In the genomic region with DNA sequence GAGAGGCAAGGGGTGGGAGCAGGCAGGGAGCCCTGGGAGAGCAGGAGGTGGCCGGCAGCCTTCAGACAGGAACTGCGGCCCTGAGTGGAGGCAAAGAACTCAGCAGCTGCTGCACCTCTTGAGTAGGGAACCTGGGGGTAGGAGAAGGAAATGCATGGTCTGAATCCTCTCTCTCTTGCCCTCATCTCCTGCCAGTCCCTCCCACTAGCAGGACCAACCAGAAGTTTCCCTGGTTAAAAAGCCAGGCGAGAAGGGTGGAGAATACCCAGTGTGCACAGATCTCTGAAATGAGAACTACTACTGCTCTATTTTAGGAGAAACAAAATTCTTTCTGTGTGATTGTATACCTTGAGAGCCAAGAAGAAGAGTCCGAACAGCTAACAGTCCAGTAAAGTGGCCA, we compare ENCODE assay signal across 9 cellular contexts. TPM values are rescaled to one million over a fixed set of nuclear protein-coding genes. Genes with fewer than 3 reads are reported as not detected.
DNase-seq lines count a peak whose midpoint lies in the region; ATAC-seq, FAIRE-seq and TF ChIP-seq lines count a peak whose summit lies in the region.
"Had no signal": no experiment of that assay in that cellular context is flagged by ENCODE, and none has a peak within 500 bp of the region (broad histone marks: within the 10 kb centered on the region; RNA-seq: fewer than 3 reads in every experiment).

No MANE protein-coding gene starts in this region.

- H3K27ac Mint-ChIP-seq in activated naive CD4-positive, alpha-beta T cell treated with anti-CD3 and anti-CD28 coated beads, Interleukin-2, amount 10 ng/mL, durations not matched to agents 7 days and 5 days = no peak overlapping the region
- H3K27ac Mint-ChIP-seq in CD8-positive, alpha-beta T cell = no peak overlapping the region
- H3K27ac Mint-ChIP-seq in type B pancreatic cell = no peak overlapping the region

- no peaks in the 10 kb centered on the region for H3K9me2 ChIP-seq in SK-N-SH

- no peaks in the 10 kb centered on the region for H3K9me3 Mint-ChIP-seq in activated naive CD4-positive, alpha-beta T cell treated with anti-CD3 and anti-CD28 coated beads, Interleukin-2, amount 10 ng/mL, durations not matched to agents 7 days and 5 days
- H3K9me3 Mint-ChIP-seq in CD8-positive, alpha-beta T cell = no peaks in the 10 kb centered on the region
- peaks cover 4% of the 10 kb centered on the region for H3K9me3 Mint-ChIP-seq in type B pancreatic cell
- H3K9me3 Mint-ChIP-seq: activated naive CD8-positive, alpha-beta T cell treated with anti-CD3 and anti-CD28 coated beads, Interleukin-2, amount 10 ng/mL, durations not matched to agents 7 days and 5 days had no signal

- H3K27me3 Mint-ChIP-seq in activated naive CD4-positive, alpha-beta T cell treated with anti-CD3 and anti-CD28 coated beads, Interleukin-2, amount 10 ng/mL, durations not matched to agents 7 days and 5 days = no peaks in the 10 kb centered on the region
- no peaks in the 10 kb centered on the region for H3K27me3 Mint-ChIP-seq in CD8-positive, alpha-beta T cell (ENCODE audit: low read depth)
- H3K27me3 Mint-ChIP-seq in type B pancreatic cell = no peaks in the 10 kb centered on the region
- H3K27me3 Mint-ChIP-seq: activated naive CD8-positive, alpha-beta T cell treated with anti-CD3 and anti-CD28 coated beads, Interleukin-2, amount 10 ng/mL, durations not matched to agents 7 days and 5 days had no signal

- TF ChIP-seq RAD21 in SK-N-SH (IDR thresholded peaks at IDR 0.05; ENCODE audit: low read length) = no peak

- no peak overlapping the region for H2AFZ ChIP-seq in SK-N-SH (ENCODE audit: low read depth)

- H3K4me2 ChIP-seq in SK-N-SH = 0 out of 2 replicates have a peak overlapping the region, but pooled peaks have one; percentile 5

- CTCF ChIA-PET in SK-N-SH (lab: Yijun Ruan, JAX) = interaction anchor here (1.0 to 4.1 kb wide), 20 partner anchors 8 to 269 kb away, joined by 3 to 56 read pairs (median 9); partner anchors contain the start of gene SERPINB1
- CTCF ChIA-PET in activated naive CD4-positive, alpha-beta T cell treated with anti-CD3 and anti-CD28 coated beads, Interleukin-2, amount 10 ng/mL, durations not matched to agents 7 days and 5 days (lab: Charles Lee) = interaction anchor here (0.5 to 3.0 kb wide), 32 partner anchors 9 to 210 kb away, joined by 3 to 65 read pairs (median 6); partner anchors contain the start of gene SERPINB1
- CTCF ChIA-PET in CD8-positive, alpha-beta T cell (lab: Charles Lee) = interaction anchor here (0.9 to 2.7 kb wide), 15 partner anchors 8 to 199 kb away, joined by 3 to 41 read pairs (median 8); partner anchors contain the start of gene SERPINB1

- no peak overlapping the region for H3K4me3 Mint-ChIP-seq in activated naive CD4-positive, alpha-beta T cell treated with anti-CD3 and anti-CD28 coated beads, Interleukin-2, amount 10 ng/mL, durations not matched to agents 7 days and 5 days
- no peak overlapping the region for H3K4me3 Mint-ChIP-seq in CD8-positive, alpha-beta T cell
- no peak overlapping the region for H3K4me3 Mint-ChIP-seq in type B pancreatic cell

- H3K27ac ChIP-seq in SK-N-SH (ENCODE audit: low read depth in 2 of 2, low read length in 1 of 2) = peak overlapping the region; percentile 11 to 67; a peak in 3 of 4 replicates
- H3K27ac ChIP-seq in pancreas = peak overlapping the region; percentile 40 to 90 (median 64)
- no peak overlapping the region for H3K27ac ChIP-seq in CD8-positive, alpha-beta T cell (ENCODE audit: low read depth, low read length)

- H3K4me1 Mint-ChIP-seq in activated naive CD4-positive, alpha-beta T cell treated with anti-CD3 and anti-CD28 coated beads, Interleukin-2, amount 10 ng/mL, durations not matched to agents 7 days and 5 days = peaks cover 32% of the 10 kb centered on the region
- peaks cover 32% of the 10 kb centered on the region for H3K4me1 Mint-ChIP-seq in CD8-positive, alpha-beta T cell (ENCODE audit: low read depth)
- peaks cover 4% of the 10 kb centered on the region for H3K4me1 Mint-ChIP-seq in type B pancreatic cell (ENCODE audit: unreplicated experiment)

- TF ChIP-seq EP300 in SK-N-SH (IDR thresholded peaks at IDR 0.05; ENCODE audit: borderline replicate concordance in 1 of 2, low read depth in 1 of 2, low read length in 1 of 2) = no peak

- POLR2A ChIA-PET in SK-N-SH (lab: Yijun Ruan, JAX) = no interaction called here
- POLR2A ChIA-PET in CD8-positive, alpha-beta T cell (lab: Charles Lee) = interaction anchor here (1.3 kb wide), 1 partner anchor 199 kb away, joined by 8 read pairs; no protein-coding TSS in a partner anchor

- DNase-seq in DMS114 treated with DMSO at 0.1 percent for 48 hours (lab: John Stamatoyannopoulos, UW; ENCODE audit: unreplicated experiment) = peak; percentile 22
- no peak for DNase-seq in SK-N-SH
- DNase-seq in fibroblast of villous mesenchyme (ENCODE audit: low read depth) = no peak
- DNase-seq in pancreas = peak in 2 of 6 donors; percentile 43 to 59
- no peak for DNase-seq in activated naive CD4-positive, alpha-beta T cell treated with anti-CD3 and anti-CD28 coated beads, Interleukin-2, amount 10 ng/mL, durations not matched to agents 7 days and 5 days
- DNase-seq in CD8-positive, alpha-beta T cell = no peak
- DNase-seq in D721Med (ENCODE audit: insufficient read length, low spot score) = no peak
- no peak for DNase-seq in type B pancreatic cell (ENCODE audit: extremely low spot score, unreplicated experiment)
- DNase-seq: activated naive CD8-positive, alpha-beta T cell treated with anti-CD3 and anti-CD28 coated beads, Interleukin-2, amount 10 ng/mL, durations not matched to agents 7 days and 5 days had no signal

- no peak overlapping the region for H3K9ac ChIP-seq in SK-N-SH

- no peaks in the 10 kb centered on the region for H4K20me1 ChIP-seq in SK-N-SH (ENCODE audit: insufficient read depth)

- H3K27me3 ChIP-seq in SK-N-SH (ENCODE audit: insufficient read depth) = no peaks in the 10 kb centered on the region
- H3K27me3 ChIP-seq in pancreas = no peaks in the 10 kb centered on the region
- no peaks in the 10 kb centered on the region for H3K27me3 ChIP-seq in CD8-positive, alpha-beta T cell (ENCODE audit: insufficient read depth, low read length)

- H3K9me3 ChIP-seq in SK-N-SH (no peaks in the 10 kb centered on the region), pancreas (no peaks in the 10 kb centered on the region)
- H3K9me3 ChIP-seq in CD8-positive, alpha-beta T cell (ENCODE audit: low read length) = no peaks in the 10 kb centered on the region

- WGBS in SK-N-SH (ENCODE audit: low lambda C conversion rate) = 85% methylated on average over 4 of the region's 4 CpGs
- WGBS in pancreas, 2 donors = 23 to 37% methylated on average over 4 of the region's 4 CpGs

- H3K4me1 ChIP-seq in SK-N-SH (ENCODE audit: control insufficient read depth in 1 of 2, insufficient read depth in 2 of 2, low read depth in 1 of 2, low read length in 1 of 2) (peaks cover 4 to 9% of the 10 kb centered on the region in 2 experiments; a peak in 2 of 4 replicates), pancreas (peaks cover 8 to 30% (median 8%) of the 10 kb centered on the region in 3 donors)
- peaks cover 33% of the 10 kb centered on the region for H3K4me1 ChIP-seq in CD8-positive, alpha-beta T cell (ENCODE audit: insufficient read depth, low read length)

- peaks cover 8% of the 10 kb centered on the region for H3F3A ChIP-seq in SK-N-SH (replicated peaks; ENCODE audit: insufficient read depth)

- TF ChIP-seq CTCF in SK-N-SH (IDR thresholded peaks at IDR 0.05) = no peak
- TF ChIP-seq CTCF in fibroblast of villous mesenchyme (IDR thresholded peaks at IDR 0.05; ENCODE audit: insufficient read depth, low read depth, low read length) = peak; percentile 9
- TF ChIP-seq CTCF in pancreas (IDR thresholded peaks at IDR 0.05) = no peak
- TF ChIP-seq CTCF in CD8-positive, alpha-beta T cell (IDR thresholded peaks at IDR 0.05) = no peak
- no peak for TF ChIP-seq CTCF in D721Med (IDR thresholded peaks at IDR 0.05; ENCODE audit: insufficient read depth, missing control alignments)
- no peak for TF ChIP-seq CTCF in type B pancreatic cell (conservative IDR thresholded peaks at IDR 0.05)

- intact Hi-C loops in pancreas (cut with DNase I) = no loop called here
- intact Hi-C loops in CD8-positive, alpha-beta T cell (cut with DNase I, micrococcal nuclease) = loop anchor here in 1 of 2 experiments (1.0 to 5.0 kb wide), 5 partner anchors 56 to 266 kb away; no protein-coding TSS in a partner anchor

- H3K36me3 Mint-ChIP-seq in activated naive CD4-positive, alpha-beta T cell treated with anti-CD3 and anti-CD28 coated beads, Interleukin-2, amount 10 ng/mL, durations not matched to agents 7 days and 5 days = peaks cover 18% of the 10 kb centered on the region
- peaks cover 26% of the 10 kb centered on the region for H3K36me3 Mint-ChIP-seq in CD8-positive, alpha-beta T cell
- H3K36me3 Mint-ChIP-seq in type B pancreatic cell = peaks cover 21% of the 10 kb centered on the region

- ATAC-seq in pancreas = peak; percentile 44 to 68 (median 66)
- no peak for ATAC-seq in CD8-positive, alpha-beta T cell

- FAIRE-seq in pancreas (lab: Jason Lieb, UNC) (no peak), D721Med (lab: Jason Lieb, UNC) (no peak)

- H3K4me3 ChIP-seq in SK-N-SH (ENCODE audit: low read depth in 2 of 2, low read length in 1 of 2) (no peak overlapping the region), fibroblast of villous mesenchyme (ENCODE audit: low read depth, low read length) (no peak overlapping the region), pancreas (peak overlapping the region in 1 of 4 donors; percentile 23)
- no peak overlapping the region for H3K4me3 ChIP-seq in CD8-positive, alpha-beta T cell (ENCODE audit: low read depth, low read length)

- H3K36me3 ChIP-seq in SK-N-SH (replicated peaks in 1 of 2; ENCODE audit: control insufficient read depth in 1 of 2, insufficient read depth in 2 of 2, low read length in 1 of 2) = peaks cover 5 to 7% of the 10 kb centered on the region in 2 experiments
- H3K36me3 ChIP-seq in pancreas = no peaks in the 10 kb centered on the region
- H3K36me3 ChIP-seq in CD8-positive, alpha-beta T cell (ENCODE audit: insufficient read depth, low read length) = no peaks in the 10 kb centered on the region

- peaks cover 23% of the 10 kb centered on the region for H3K79me2 ChIP-seq in SK-N-SH (ENCODE audit: insufficient read depth)

RNA-seq across cellular contexts. Expression of gene WRNIP1, which starts 25.4 kb away (rescaled TPM):
- polyA plus RNA-seq in SK-N-SH (2012; rRNA removed) (47.5 and 49.0 TPM in 2 replicates), pancreas (10 to 100 TPM; 35.7 to 45.7 TPM)
- 38.6 and 45.1 TPM in 2 replicates for polyA plus RNA-seq in SK-N-SH (2012; cell fraction: cytosol; rRNA removed)
- 50.2 and 58.7 TPM in 2 replicates for polyA plus RNA-seq in SK-N-SH (2012; cell fraction: nucleus; rRNA removed)
- total RNA-seq in fibroblast of villous mesenchyme (35.1 and 38.0 TPM in 2 replicates), pancreas (10 to 100 TPM; 19.2 to 24.9 (median 23.2) TPM), type B pancreatic cell (ENCODE audit: low replicate concordance) (37.6 and 41.2 TPM in 2 replicates)
- 10 to 100 TPM; 21.3 to 23.0 TPM for total RNA-seq in CD8-positive, alpha-beta T cell

RNA-seq across cellular contexts. Expression of gene MYLK4, which starts 39.9 kb away (rescaled TPM):
- 0.16 and 0.18 TPM in 2 replicates for polyA plus RNA-seq in SK-N-SH (2012; rRNA removed)
- polyA plus RNA-seq in SK-N-SH (2012; cell fraction: cytosol; rRNA removed) = 0.17 and 0.20 TPM in 2 replicates
- polyA plus RNA-seq in SK-N-SH (2012; cell fraction: nucleus; rRNA removed) = 0.41 and 0.69 TPM in 2 replicates
- total RNA-seq in fibroblast of villous mesenchyme = 0.43 and 0.64 TPM in 2 replicates
- total RNA-seq in pancreas = under 1 TPM; 0.37 to 0.87 (median 0.41) TPM
- polyA plus RNA-seq in pancreas = 1 to 10 TPM in 1 of 2 donors, under 1 TPM in 1; 0.27 to 1.0 TPM
- under 1 TPM; 0.61 to 0.71 TPM for total RNA-seq in CD8-positive, alpha-beta T cell
- total RNA-seq in type B pancreatic cell (ENCODE audit: low replicate concordance) = 0.29 and 0.65 TPM in 2 replicates

RNA-seq across cellular contexts. Expression of gene SERPINB1, which starts 51.1 kb away (rescaled TPM):
- polyA plus RNA-seq in SK-N-SH (2012; rRNA removed) (9.4 and 10.9 TPM in 2 replicates), pancreas (10 to 100 TPM; 68.1 to 75.8 TPM)
- polyA plus RNA-seq in SK-N-SH (2012; cell fraction: cytosol; rRNA removed) = 13.1 and 18.2 TPM in 2 replicates
- 5.6 and 10.4 TPM in 2 replicates for polyA plus RNA-seq in SK-N-SH (2012; cell fraction: nucleus; rRNA removed)
- total RNA-seq in fibroblast of villous mesenchyme (25.9 and 32.2 TPM in 2 replicates), pancreas (100 to 1,000 TPM in 5 of 6 donors, 10 to 100 TPM in 1; 94.1 to 285 (median 190) TPM), type B pancreatic cell (ENCODE audit: low replicate concordance) (31.2 and 52.0 TPM in 2 replicates)
- total RNA-seq in CD8-positive, alpha-beta T cell = 10 to 100 TPM; 48.8 to 50.7 TPM
